1 cellular context compared by ENCODE assay signal in the genomic region with DNA sequence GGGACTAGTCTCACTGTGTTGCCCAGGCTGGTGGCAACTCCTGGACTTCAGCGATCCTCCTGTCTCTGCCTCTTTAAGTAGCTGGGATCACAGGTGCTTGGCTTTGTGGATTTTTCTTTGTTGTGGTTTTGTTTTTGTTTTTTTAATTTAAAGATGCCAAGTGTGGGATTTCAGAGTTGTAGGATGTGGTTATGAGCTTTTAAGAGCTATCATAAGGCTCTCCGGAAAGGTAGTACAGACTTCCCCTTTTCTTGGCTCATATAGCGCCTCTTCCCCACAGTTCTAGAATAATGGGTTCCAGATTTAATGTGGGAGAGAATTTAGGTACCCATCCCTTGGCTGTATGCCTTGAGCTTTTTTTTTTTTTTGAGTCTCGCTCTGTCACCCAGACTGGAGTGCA.
TF ChIP-seq lines count a peak whose summit lies in the region.

No MANE protein-coding gene starts in this region.

TF ChIP-seq in WTC11, 78 proteins besides CTCF, POLR2A, EP300 and RAD21 (continued from another document):
- TF ChIP-seq AFF4 (CRISPR knock-in tag; IDR thresholded peaks at IDR 0.05; ENCODE audit: borderline replicate concordance) (no peak), PRRX2 (CRISPR knock-in tag; IDR thresholded peaks at IDR 0.05) (no peak), E2F4 (CRISPR knock-in tag; IDR thresholded peaks at IDR 0.05; ENCODE audit: borderline replicate concordance, low read depth) (no peak), KAT7 (CRISPR knock-in tag; IDR thresholded peaks at IDR 0.05; ENCODE audit: borderline replicate concordance) (no peak), FOXJ3 (CRISPR knock-in tag; IDR thresholded peaks at IDR 0.05; ENCODE audit: borderline replicate concordance) (no peak), ETV6 (CRISPR knock-in tag; IDR thresholded peaks at IDR 0.05) (no peak), MAX (CRISPR knock-in tag; IDR thresholded peaks at IDR 0.05) (no peak), GABPB1 (CRISPR knock-in tag; IDR thresholded peaks at IDR 0.05) (no peak), JAZF1 (CRISPR knock-in tag; IDR thresholded peaks at IDR 0.05) (no peak), SP1 (CRISPR knock-in tag; conservative IDR thresholded peaks at IDR 0.05) (no peak)
- TF ChIP-seq, protein P1, sequence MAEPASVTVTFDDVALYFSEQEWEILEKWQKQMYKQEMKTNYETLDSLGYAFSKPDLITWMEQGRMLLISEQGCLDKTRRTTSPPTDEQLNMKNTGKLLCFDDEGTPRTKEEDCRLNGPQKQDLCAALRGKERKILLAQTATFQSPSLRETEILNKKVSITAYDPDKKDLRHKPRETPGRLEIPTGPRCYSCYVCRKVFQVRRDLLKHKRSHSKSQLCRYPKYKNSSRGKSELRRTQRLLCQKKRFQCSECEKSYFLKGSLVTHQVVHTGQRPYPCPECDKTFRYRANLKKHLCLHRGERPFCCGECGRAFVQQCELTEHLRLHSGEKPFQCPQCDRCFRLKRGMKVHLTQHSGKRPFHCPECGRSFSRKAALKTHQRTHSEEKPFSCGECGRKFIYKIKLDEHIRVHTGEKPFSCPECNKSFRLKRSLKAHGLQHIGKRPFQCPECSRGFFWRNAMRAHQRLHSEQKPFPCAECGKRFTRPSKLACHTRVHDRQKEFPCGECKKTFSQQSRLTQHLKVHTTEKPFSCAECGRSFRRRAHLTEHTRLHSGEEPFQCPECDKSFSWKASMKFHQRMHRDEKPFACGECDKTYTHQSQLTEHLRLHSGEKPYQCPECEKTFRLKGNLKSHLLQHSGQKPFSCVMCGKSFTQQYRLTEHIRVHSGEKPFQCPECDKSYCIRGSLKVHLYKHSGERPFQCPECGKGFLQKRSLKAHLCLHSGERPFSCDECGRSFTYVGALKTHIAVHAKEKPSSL (CRISPR knock-in tag; conservative IDR thresholded peaks at IDR 0.05) = no peak
- TF ChIP-seq, protein P2, sequence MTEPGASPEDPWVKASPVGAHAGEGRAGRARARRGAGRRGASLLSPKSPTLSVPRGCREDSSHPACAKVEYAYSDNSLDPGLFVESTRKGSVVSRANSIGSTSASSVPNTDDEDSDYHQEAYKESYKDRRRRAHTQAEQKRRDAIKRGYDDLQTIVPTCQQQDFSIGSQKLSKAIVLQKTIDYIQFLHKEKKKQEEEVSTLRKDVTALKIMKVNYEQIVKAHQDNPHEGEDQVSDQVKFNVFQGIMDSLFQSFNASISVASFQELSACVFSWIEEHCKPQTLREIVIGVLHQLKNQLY (CRISPR knock-in tag; IDR thresholded peaks at IDR 0.05) = no peak
- TF ChIP-seq, protein P3, sequence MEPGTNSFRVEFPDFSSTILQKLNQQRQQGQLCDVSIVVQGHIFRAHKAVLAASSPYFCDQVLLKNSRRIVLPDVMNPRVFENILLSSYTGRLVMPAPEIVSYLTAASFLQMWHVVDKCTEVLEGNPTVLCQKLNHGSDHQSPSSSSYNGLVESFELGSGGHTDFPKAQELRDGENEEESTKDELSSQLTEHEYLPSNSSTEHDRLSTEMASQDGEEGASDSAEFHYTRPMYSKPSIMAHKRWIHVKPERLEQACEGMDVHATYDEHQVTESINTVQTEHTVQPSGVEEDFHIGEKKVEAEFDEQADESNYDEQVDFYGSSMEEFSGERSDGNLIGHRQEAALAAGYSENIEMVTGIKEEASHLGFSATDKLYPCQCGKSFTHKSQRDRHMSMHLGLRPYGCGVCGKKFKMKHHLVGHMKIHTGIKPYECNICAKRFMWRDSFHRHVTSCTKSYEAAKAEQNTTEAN (CRISPR knock-in tag; IDR thresholded peaks at IDR 0.05) = no peak
- TF ChIP-seq, protein P4, sequence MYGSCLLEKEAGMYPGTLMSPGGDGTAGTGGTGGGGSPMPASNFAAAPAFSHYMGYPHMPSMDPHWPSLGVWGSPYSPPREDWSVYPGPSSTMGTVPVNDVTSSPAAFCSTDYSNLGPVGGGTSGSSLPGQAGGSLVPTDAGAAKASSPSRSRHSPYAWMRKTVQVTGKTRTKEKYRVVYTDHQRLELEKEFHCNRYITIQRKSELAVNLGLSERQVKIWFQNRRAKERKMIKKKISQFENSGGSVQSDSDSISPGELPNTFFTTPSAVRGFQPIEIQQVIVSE (CRISPR knock-in tag; IDR thresholded peaks at IDR 0.05; ENCODE audit: borderline replicate concordance) = no peak
TF ChIP-seq in WTC11: peak in this region for 0.
